In the genomic region with DNA sequence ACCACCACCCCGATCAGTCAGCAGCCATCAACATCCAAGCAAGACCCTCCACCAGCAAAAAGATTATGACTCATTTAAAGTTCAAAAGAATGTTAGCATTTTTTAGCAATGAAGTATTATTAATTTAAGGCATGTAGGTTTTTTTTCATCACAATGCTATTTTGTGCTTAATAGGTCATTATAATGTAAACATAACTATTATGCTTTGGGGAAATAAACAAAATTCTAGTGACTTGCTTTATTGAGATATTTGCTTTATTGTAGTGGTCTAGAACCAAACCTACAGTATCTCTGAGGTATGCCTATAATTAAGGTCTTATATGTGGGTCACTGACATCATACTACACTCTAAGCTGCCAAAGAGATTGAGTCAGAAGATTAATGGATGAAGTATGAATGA, we compare ENCODE assay signal across 16 cellular contexts. TPM values are rescaled to one million over a fixed set of nuclear protein-coding genes. Genes with fewer than 3 reads are reported as not detected.
DNase-seq lines count a peak whose midpoint lies in the region; ATAC-seq, FAIRE-seq and TF ChIP-seq lines count a peak whose summit lies in the region.
"Had no signal": no experiment of that assay in that cellular context is flagged by ENCODE, and none has a peak within 500 bp of the region (broad histone marks: within the 10 kb centered on the region; RNA-seq: fewer than 3 reads in every experiment).

No MANE protein-coding gene starts in this region.

- peaks cover 10% of the 10 kb centered on the region for H3K9me3 Mint-ChIP-seq in activated naive CD8-positive, alpha-beta T cell (ENCODE audit: low read depth)
- H3K9me3 Mint-ChIP-seq in activated naive CD8-positive, alpha-beta T cell treated with anti-CD3 and anti-CD28 coated beads for 36 hours, result peaks cover 23% of the 10 kb centered on the region
- peaks cover under 1 to 4% of the 10 kb centered on the region in 2 donors for H3K9me3 Mint-ChIP-seq in effector memory CD8-positive, alpha-beta T cell
- H3K9me3 Mint-ChIP-seq in stimulated activated effector memory CD8-positive, alpha-beta T cell treated with anti-CD3 and anti-CD28 coated beads, Interleukin-12 subunit alpha, Interleukin-12 subunit beta, amount 100 ng/mL, for 72 hours, result peaks cover 17% of the 10 kb centered on the region
- peaks cover 33% of the 10 kb centered on the region for H3K9me3 Mint-ChIP-seq in activated CD4-positive, alpha-beta T cell treated with anti-CD3 and anti-CD28 coated beads, Interleukin-2, amount 10 ng/mL, durations not matched to agents 7 days and 5 days
- peaks cover 44% of the 10 kb centered on the region for H3K9me3 Mint-ChIP-seq in nephron progenitor cell

- peaks cover 82% of the 10 kb centered on the region for H3K4me1 Mint-ChIP-seq in activated naive CD8-positive, alpha-beta T cell (ENCODE audit: low read depth)
- peaks cover 66% of the 10 kb centered on the region for H3K4me1 Mint-ChIP-seq in activated naive CD8-positive, alpha-beta T cell treated with anti-CD3 and anti-CD28 coated beads for 36 hours
- H3K4me1 Mint-ChIP-seq in effector memory CD8-positive, alpha-beta T cell (ENCODE audit: low read depth in 2 of 2), result peaks cover 38 to 76% of the 10 kb centered on the region in 2 donors
- peaks cover 73% of the 10 kb centered on the region for H3K4me1 Mint-ChIP-seq in stimulated activated effector memory CD8-positive, alpha-beta T cell treated with anti-CD3 and anti-CD28 coated beads, Interleukin-12 subunit alpha, Interleukin-12 subunit beta, amount 100 ng/mL, for 72 hours
- H3K4me1 Mint-ChIP-seq in activated CD4-positive, alpha-beta T cell treated with anti-CD3 and anti-CD28 coated beads, Interleukin-2, amount 10 ng/mL, durations not matched to agents 7 days and 5 days, result peaks cover 36% of the 10 kb centered on the region
- peaks cover 6% of the 10 kb centered on the region for H3K4me1 Mint-ChIP-seq in nephron progenitor cell

- no peak for TF ChIP-seq CTCF in nephron progenitor cell (IDR thresholded peaks at IDR 0.05)

- POLR2A ChIA-PET in activated CD4-positive, alpha-beta T cell treated with anti-CD3 and anti-CD28 coated beads, Interleukin-2, amount 10 ng/mL, durations not matched to agents 7 days and 5 days (lab: Charles Lee), result no interaction called here

- peak overlapping the region; percentile 64 for H3K27ac Mint-ChIP-seq in activated naive CD8-positive, alpha-beta T cell
- H3K27ac Mint-ChIP-seq in activated naive CD8-positive, alpha-beta T cell treated with anti-CD3 and anti-CD28 coated beads for 36 hours, result no peak overlapping the region
- peak overlapping the region in 1 of 2 donors; percentile 86 for H3K27ac Mint-ChIP-seq in effector memory CD8-positive, alpha-beta T cell
- no peak overlapping the region for H3K27ac Mint-ChIP-seq in stimulated activated effector memory CD8-positive, alpha-beta T cell treated with anti-CD3 and anti-CD28 coated beads, Interleukin-12 subunit alpha, Interleukin-12 subunit beta, amount 100 ng/mL, for 72 hours
- H3K27ac Mint-ChIP-seq in activated CD4-positive, alpha-beta T cell treated with anti-CD3 and anti-CD28 coated beads, Interleukin-2, amount 10 ng/mL, durations not matched to agents 7 days and 5 days, result no peak overlapping the region
- no peak overlapping the region for H3K27ac Mint-ChIP-seq in nephron progenitor cell

- peak; percentile 31 for FAIRE-seq in RCC 7860 (lab: Jason Lieb, UNC)

- ATAC-seq in effector memory CD8-positive, alpha-beta T cell (replicated peaks), result peak; percentile 58
- ATAC-seq in stimulated activated effector memory CD8-positive, alpha-beta T cell treated with anti-CD3 and anti-CD28 coated beads, Interleukin-12 subunit alpha, Interleukin-12 subunit beta, amount 100 ng/mL, for 72 hours, result peak; percentile 77
- ATAC-seq: left cardiac atrium, upper lobe of right lung had no signal

- peak overlapping the region; percentile 11 for H3K4me3 Mint-ChIP-seq in activated naive CD8-positive, alpha-beta T cell
- no peak overlapping the region for H3K4me3 Mint-ChIP-seq in activated naive CD8-positive, alpha-beta T cell treated with anti-CD3 and anti-CD28 coated beads for 36 hours
- H3K4me3 Mint-ChIP-seq in effector memory CD8-positive, alpha-beta T cell, result peak overlapping the region in 1 of 2 donors; percentile 74
- H3K4me3 Mint-ChIP-seq in stimulated activated effector memory CD8-positive, alpha-beta T cell treated with anti-CD3 and anti-CD28 coated beads, Interleukin-12 subunit alpha, Interleukin-12 subunit beta, amount 100 ng/mL, for 72 hours, result no peak overlapping the region
- no peak overlapping the region for H3K4me3 Mint-ChIP-seq in activated CD4-positive, alpha-beta T cell treated with anti-CD3 and anti-CD28 coated beads, Interleukin-2, amount 10 ng/mL, durations not matched to agents 7 days and 5 days
- no peak overlapping the region for H3K4me3 Mint-ChIP-seq in nephron progenitor cell
- H3K4me3 Mint-ChIP-seq: activated T-cell treated with anti-CD3 and anti-CD28 coated beads, Interleukin-2, amount 50 U/mL, for 4 hours had no signal

- no peaks in the 10 kb centered on the region for H3K27me3 Mint-ChIP-seq in activated naive CD8-positive, alpha-beta T cell
- no peaks in the 10 kb centered on the region for H3K27me3 Mint-ChIP-seq in activated naive CD8-positive, alpha-beta T cell treated with anti-CD3 and anti-CD28 coated beads for 36 hours
- no peaks in the 10 kb centered on the region for H3K27me3 Mint-ChIP-seq in effector memory CD8-positive, alpha-beta T cell
- no peaks in the 10 kb centered on the region for H3K27me3 Mint-ChIP-seq in activated CD4-positive, alpha-beta T cell treated with anti-CD3 and anti-CD28 coated beads, Interleukin-2, amount 10 ng/mL, durations not matched to agents 7 days and 5 days
- no peaks in the 10 kb centered on the region for H3K27me3 Mint-ChIP-seq in nephron progenitor cell (ENCODE audit: low read depth, poor library complexity)

- peaks cover 29% of the 10 kb centered on the region for H3K36me3 Mint-ChIP-seq in activated naive CD8-positive, alpha-beta T cell
- peaks cover 52% of the 10 kb centered on the region for H3K36me3 Mint-ChIP-seq in activated naive CD8-positive, alpha-beta T cell treated with anti-CD3 and anti-CD28 coated beads for 36 hours
- peaks cover 4% of the 10 kb centered on the region for H3K36me3 Mint-ChIP-seq in effector memory CD8-positive, alpha-beta T cell (ENCODE audit: insufficient read depth)
- peaks cover 8% of the 10 kb centered on the region for H3K36me3 Mint-ChIP-seq in stimulated activated effector memory CD8-positive, alpha-beta T cell treated with anti-CD3 and anti-CD28 coated beads, Interleukin-12 subunit alpha, Interleukin-12 subunit beta, amount 100 ng/mL, for 72 hours
- peaks cover 50% of the 10 kb centered on the region for H3K36me3 Mint-ChIP-seq in activated CD4-positive, alpha-beta T cell treated with anti-CD3 and anti-CD28 coated beads, Interleukin-2, amount 10 ng/mL, durations not matched to agents 7 days and 5 days (ENCODE audit: low read depth)
- H3K36me3 Mint-ChIP-seq in nephron progenitor cell (ENCODE audit: low read depth), result peaks cover 67% of the 10 kb centered on the region

- CTCF ChIA-PET in activated CD4-positive, alpha-beta T cell treated with anti-CD3 and anti-CD28 coated beads, Interleukin-2, amount 10 ng/mL, durations not matched to agents 7 days and 5 days (lab: Charles Lee), result interaction anchor here (1.5 kb wide), 1 partner anchor 16 kb away, joined by 4 read pairs; no protein-coding TSS in a partner anchor

- DNase-seq in activated naive CD8-positive, alpha-beta T cell treated with anti-CD3 and anti-CD28 coated beads for 36 hours, result no peak
- peak; percentile 20 for DNase-seq in RCC 7860 (ENCODE audit: low spot score)
- DNase-seq in effector memory CD8-positive, alpha-beta T cell, result no peak
- no peak for DNase-seq in stimulated activated effector memory CD8-positive, alpha-beta T cell treated with anti-CD3 and anti-CD28 coated beads, Interleukin-12 subunit alpha, Interleukin-12 subunit beta, amount 100 ng/mL, for 72 hours (ENCODE audit: low spot score in 2 of 2)
- no peak for DNase-seq in activated CD4-positive, alpha-beta T cell treated with anti-CD3 and anti-CD28 coated beads, Interleukin-2, amount 10 ng/mL, durations not matched to agents 7 days and 5 days
- DNase-seq in nephron progenitor cell, result no peak
- no peak for DNase-seq in KBM-7
- DNase-seq: activated T-cell treated with anti-CD3 and anti-CD28 coated beads, Interleukin-2, amount 50 U/mL, for 4 hours; amniotic stem cell; esophagus squamous epithelium; left cardiac atrium; NCI-H1417; NCI-H446; SIG-M5; upper lobe of right lung had no signal

- in situ Hi-C loops in KBM-7 (cut with MboI; ENCODE audit: low pct_unique_long_range_greater_than_20kb, low sequenced_read_pairs), result no loop called here

RNA-seq across cellular contexts. Expression of a gene that starts 20.0 kb away (rescaled TPM):
- total RNA-seq in activated naive CD8-positive, alpha-beta T cell treated with anti-CD3 and anti-CD28 coated beads for 36 hours, result 10 to 100 TPM; 13.5 to 16.7 TPM
- 10 to 100 TPM; 33.6 to 44.3 TPM for total RNA-seq in activated CD4-positive, alpha-beta T cell treated with anti-CD3 and anti-CD28 coated beads, Interleukin-2, amount 10 ng/mL, durations not matched to agents 7 days and 5 days
